Comparison of ENCODE assay signal across 16 cellular contexts in the genomic region with DNA sequence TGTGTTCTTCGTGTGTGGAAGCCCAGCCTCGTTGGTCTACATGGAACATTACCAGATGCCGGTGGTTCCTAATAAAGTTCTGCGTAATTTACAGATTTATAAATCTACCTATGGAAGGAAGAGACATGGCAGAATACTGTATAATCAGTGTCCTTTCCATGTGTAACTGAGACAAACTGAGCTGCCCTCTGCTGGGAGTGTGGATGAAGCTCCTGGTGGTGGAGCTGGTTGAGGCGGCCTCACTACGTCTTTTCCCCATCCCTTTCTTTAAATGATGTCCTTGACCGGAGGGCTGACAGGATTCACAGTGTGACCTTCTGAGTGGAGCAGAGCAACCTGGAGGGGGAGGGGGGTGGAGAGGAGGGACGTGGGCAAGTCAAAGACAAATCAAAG.
DNase-seq lines count a peak whose midpoint lies in the region; ATAC-seq and TF ChIP-seq lines count a peak whose summit lies in the region.
"Had no signal": no experiment of that assay in that cellular context is flagged by ENCODE, and none has a peak within 500 bp of the region (broad histone marks: within the 10 kb centered on the region; RNA-seq: fewer than 3 reads in every experiment).

No MANE protein-coding gene starts in this region.

- H3K27me3 Mint-ChIP-seq in chondrocyte (ENCODE audit: low read depth), result peaks cover 20% of the 10 kb centered on the region

- no peaks in the 10 kb centered on the region for H3K9me3 Mint-ChIP-seq in chondrocyte (ENCODE audit: low read depth)
- no peaks in the 10 kb centered on the region for H3K9me3 Mint-ChIP-seq in stimulated activated effector memory CD8-positive, alpha-beta T cell treated with anti-CD3 and anti-CD28 coated beads, Interleukin-12 subunit alpha, Interleukin-12 subunit beta, amount 100 ng/mL, for 72 hours
- H3K9me3 Mint-ChIP-seq: CD8-positive, alpha-beta T cell; immature natural killer cell; T-helper 2 cell treated with Interferon-gamma antibody and Interleukin-4, amounts not matched to agents 5 μg/mL and 100 μg/mL, for 36 hours had no signal

- no peaks in the 10 kb centered on the region for H3K36me3 Mint-ChIP-seq in chondrocyte (ENCODE audit: low read depth)
- H3K36me3 Mint-ChIP-seq in stimulated activated effector memory CD8-positive, alpha-beta T cell treated with anti-CD3 and anti-CD28 coated beads, Interleukin-12 subunit alpha, Interleukin-12 subunit beta, amount 100 ng/mL, for 72 hours, result no peaks in the 10 kb centered on the region
- H3K36me3 Mint-ChIP-seq: CD8-positive, alpha-beta T cell; immature natural killer cell had no signal

- no peak overlapping the region for H3K4me3 ChIP-seq in AG09309 (ENCODE audit: control insufficient read depth, low read depth, low read length)
- no peak overlapping the region for H3K4me3 ChIP-seq in astrocyte of the cerebellum (ENCODE audit: low read depth, low read length)
- no peak overlapping the region for H3K4me3 ChIP-seq in foreskin fibroblast (ENCODE audit: low read depth in 1 of 2, low read length in 2 of 2)
- H3K4me3 ChIP-seq: lung, SJSA1, suprapubic skin, vagina had no signal

- in situ Hi-C loops in astrocyte of the cerebellum (cut with HindIII; ENCODE audit: low sequenced_read_pairs), result no loop called here

- H3K4me1 Mint-ChIP-seq in chondrocyte (ENCODE audit: low read depth), result peaks cover 5% of the 10 kb centered on the region
- H3K4me1 Mint-ChIP-seq in stimulated activated effector memory CD8-positive, alpha-beta T cell treated with anti-CD3 and anti-CD28 coated beads, Interleukin-12 subunit alpha, Interleukin-12 subunit beta, amount 100 ng/mL, for 72 hours, result peaks cover 7% of the 10 kb centered on the region
- H3K4me1 Mint-ChIP-seq: immature natural killer cell had no signal

- no peak overlapping the region for H3K27ac Mint-ChIP-seq in chondrocyte (ENCODE audit: unreplicated experiment)
- H3K27ac Mint-ChIP-seq in stimulated activated effector memory CD8-positive, alpha-beta T cell treated with anti-CD3 and anti-CD28 coated beads, Interleukin-12 subunit alpha, Interleukin-12 subunit beta, amount 100 ng/mL, for 72 hours, result no peak overlapping the region
- H3K27ac Mint-ChIP-seq: CD8-positive, alpha-beta T cell; immature natural killer cell; T-helper 2 cell treated with Interferon-gamma antibody and Interleukin-4, amounts not matched to agents 5 μg/mL and 100 μg/mL, for 36 hours had no signal

- no peak for DNase-seq in AG09309 (ENCODE audit: low read depth)
- peak; percentile 8 for DNase-seq in HuH-7 (ENCODE audit: low spot score)
- no peak for DNase-seq in astrocyte of the cerebellum (ENCODE audit: low read depth)
- DNase-seq in foreskin fibroblast, result peak in 1 of 2 donors; percentile 19
- DNase-seq in chondrocyte (ENCODE audit: low spot score), result no peak
- no peak for DNase-seq in DMS79 (lab: John Stamatoyannopoulos, UW)
- no peak for DNase-seq in stimulated activated effector memory CD8-positive, alpha-beta T cell treated with anti-CD3 and anti-CD28 coated beads, Interleukin-12 subunit alpha, Interleukin-12 subunit beta, amount 100 ng/mL, for 72 hours (ENCODE audit: low spot score in 2 of 2)
- DNase-seq in cortex of kidney (lab: John Stamatoyannopoulos, UW), result no peak
- DNase-seq: NCI-H1105 had no signal

- H3K4me3 Mint-ChIP-seq in chondrocyte (ENCODE audit: unreplicated experiment), result no peak overlapping the region
- no peak overlapping the region for H3K4me3 Mint-ChIP-seq in stimulated activated effector memory CD8-positive, alpha-beta T cell treated with anti-CD3 and anti-CD28 coated beads, Interleukin-12 subunit alpha, Interleukin-12 subunit beta, amount 100 ng/mL, for 72 hours
- H3K4me3 Mint-ChIP-seq: CD8-positive, alpha-beta T cell; immature natural killer cell; T-helper 2 cell treated with Interferon-gamma antibody and Interleukin-4, amounts not matched to agents 5 μg/mL and 100 μg/mL, for 36 hours had no signal

- peak; percentile 15 for TF ChIP-seq CTCF in AG09309 (IDR thresholded peaks at IDR 0.05; ENCODE audit: control insufficient read depth, insufficient read depth, low read depth, low read length, missing control alignments)
- TF ChIP-seq CTCF in astrocyte of the cerebellum (IDR thresholded peaks at IDR 0.05; ENCODE audit: low read depth, low read length, missing control alignments), result peak; percentile 17
- peak; percentile 16 for TF ChIP-seq CTCF in foreskin fibroblast (IDR thresholded peaks at IDR 0.05; ENCODE audit: low read depth, low read length)
- no peak for TF ChIP-seq CTCF in chondrocyte (IDR thresholded peaks at IDR 0.05)

- ATAC-seq in stimulated activated effector memory CD8-positive, alpha-beta T cell treated with anti-CD3 and anti-CD28 coated beads, Interleukin-12 subunit alpha, Interleukin-12 subunit beta, amount 100 ng/mL, for 72 hours, result no peak
